In genomic region chr14:53126705-53127104, GRCh38 we compare ENCODE assay signal across 11 cellular contexts. TPM values are rescaled to one million over a fixed set of nuclear protein-coding genes. Genes with fewer than 3 reads are reported as not detected.
A peak's percentile ranks its signal among the peaks of the same experiment; 100 is the strongest.
DNase-seq lines count a peak whose midpoint lies in the region; ATAC-seq lines count a peak whose summit lies in the region.
"Had no signal": no experiment of that assay in that cellular context is flagged by ENCODE, and none has a peak within 500 bp of the region (broad histone marks: within the 10 kb centered on the region; RNA-seq: fewer than 3 reads in every experiment).

No MANE protein-coding gene starts in this region.

- ATAC-seq in GM21367 (IDR thresholded peaks at IDR 0.05; ENCODE audit: unreplicated experiment) (peak; percentile 54), left colon (no peak)
- ATAC-seq: Panc1 had no signal

- peaks cover 42 to 52% (median 49%) of the 10 kb centered on the region in 11 experiments for H3K9me3 ChIP-seq in BLaER1 treated with 17β-estradiol and CSF1 and Interleukin-3, amounts not matched to agents 10 nM and 100 nM (replicated peaks in 1 of 11)

- peak overlapping the region; percentile 42 to 77 (median 59); a peak in 20 of 22 replicates for H3K4me2 ChIP-seq in BLaER1 treated with 17β-estradiol and CSF1 and Interleukin-3, amounts not matched to agents 10 nM and 100 nM

- intact Hi-C loops in activated T-helper 1 cell treated with anti-CD3 and anti-CD28 coated beads, Interleukin-12 subunit alpha, Interleukin-12 subunit beta, Interleukin-2, Interleukin-4 antibody, amounts not matched to agents 30 ng/mL and 10 ng/mL and 1 ng/mL, durations not matched to agents 14 hours and 24 hours and 36 hours (cut with micrococcal nuclease): loop anchor here (1.0 to 2.0 kb wide), 2 partner anchors 17 to 20 kb away; no protein-coding TSS in a partner anchor
- intact Hi-C loops in left colon (cut with DNase I, micrococcal nuclease): no loop called here

- peak overlapping the region; percentile 72 for H3K27ac Mint-ChIP-seq in activated T-helper 1 cell treated with anti-CD3 and anti-CD28 coated beads, Interleukin-12 subunit alpha, Interleukin-12 subunit beta, Interleukin-2, Interleukin-4 antibody, amounts not matched to agents 30 ng/mL and 10 ng/mL and 1 ng/mL, durations not matched to agents 14 hours and 24 hours and 36 hours

- peak overlapping the region; percentile 48 to 72 (median 64); a peak in 21 of 22 replicates for H3K27ac ChIP-seq in BLaER1 treated with 17β-estradiol and CSF1 and Interleukin-3, amounts not matched to agents 10 nM and 100 nM

- H3K9me3 Mint-ChIP-seq in activated T-helper 1 cell treated with anti-CD3 and anti-CD28 coated beads, Interleukin-12 subunit alpha, Interleukin-12 subunit beta, Interleukin-2, Interleukin-4 antibody, amounts not matched to agents 30 ng/mL and 10 ng/mL and 1 ng/mL, durations not matched to agents 14 hours and 24 hours and 36 hours: no peaks in the 10 kb centered on the region

- peaks cover 6 to 35% (median 13%) of the 10 kb centered on the region in 10 experiments; a peak in 16 of 20 replicates for H3K4me1 ChIP-seq in BLaER1 treated with 17β-estradiol and CSF1 and Interleukin-3, amounts not matched to agents 10 nM and 100 nM

- H3K36me3 ChIP-seq in BLaER1 treated with 17β-estradiol and CSF1 and Interleukin-3, amounts not matched to agents 10 nM and 100 nM: peaks cover 6 to 32% (median 16%) of the 10 kb centered on the region in 11 experiments; a peak in 18 of 22 replicates

- peaks cover 0 to 7% (median 0%) of the 10 kb centered on the region in 11 experiments; a peak in 3 of 22 replicates for H4K20me1 ChIP-seq in BLaER1 treated with 17β-estradiol and CSF1 and Interleukin-3, amounts not matched to agents 10 nM and 100 nM

- peak overlapping the region; percentile 41 for H3K4me3 Mint-ChIP-seq in activated T-helper 1 cell treated with anti-CD3 and anti-CD28 coated beads, Interleukin-12 subunit alpha, Interleukin-12 subunit beta, Interleukin-2, Interleukin-4 antibody, amounts not matched to agents 30 ng/mL and 10 ng/mL and 1 ng/mL, durations not matched to agents 14 hours and 24 hours and 36 hours

- no peaks in the 10 kb centered on the region for H3K27me3 ChIP-seq in BLaER1 treated with 17β-estradiol and CSF1 and Interleukin-3, amounts not matched to agents 10 nM and 100 nM

- peaks cover 30% of the 10 kb centered on the region for H3K4me1 Mint-ChIP-seq in activated T-helper 1 cell treated with anti-CD3 and anti-CD28 coated beads, Interleukin-12 subunit alpha, Interleukin-12 subunit beta, Interleukin-2, Interleukin-4 antibody, amounts not matched to agents 30 ng/mL and 10 ng/mL and 1 ng/mL, durations not matched to agents 14 hours and 24 hours and 36 hours (ENCODE audit: low read depth)

- peak overlapping the region in 10 of 11 experiments; percentile 38 to 69 (median 46); a peak in 15 of 22 replicates for H3K9ac ChIP-seq in BLaER1 treated with 17β-estradiol and CSF1 and Interleukin-3, amounts not matched to agents 10 nM and 100 nM

- H3K36me3 Mint-ChIP-seq in activated T-helper 1 cell treated with anti-CD3 and anti-CD28 coated beads, Interleukin-12 subunit alpha, Interleukin-12 subunit beta, Interleukin-2, Interleukin-4 antibody, amounts not matched to agents 30 ng/mL and 10 ng/mL and 1 ng/mL, durations not matched to agents 14 hours and 24 hours and 36 hours (ENCODE audit: low read depth): peaks cover 23% of the 10 kb centered on the region

- peak overlapping the region in 3 of 10 experiments; percentile 5 to 34 (median 11); a peak in 2 of 20 replicates for H3K4me3 ChIP-seq in BLaER1 treated with 17β-estradiol and CSF1 and Interleukin-3, amounts not matched to agents 10 nM and 100 nM

- no peaks in the 10 kb centered on the region for H3K27me3 Mint-ChIP-seq in activated T-helper 1 cell treated with anti-CD3 and anti-CD28 coated beads, Interleukin-12 subunit alpha, Interleukin-12 subunit beta, Interleukin-2, Interleukin-4 antibody, amounts not matched to agents 30 ng/mL and 10 ng/mL and 1 ng/mL, durations not matched to agents 14 hours and 24 hours and 36 hours (ENCODE audit: insufficient read depth)

- no peak for DNase-seq in activated T-helper 1 cell treated with anti-CD3 and anti-CD28 coated beads, Interleukin-12 subunit alpha, Interleukin-12 subunit beta, Interleukin-2, Interleukin-4 antibody, amounts not matched to agents 30 ng/mL and 10 ng/mL and 1 ng/mL, durations not matched to agents 14 hours and 24 hours and 36 hours (ENCODE audit: low spot score)
- DNase-seq in myocyte (ENCODE audit: low read depth) (peak; percentile 46), mesenteric fat pad (ENCODE audit: low spot score) (no peak), NCI-H187 (lab: John Stamatoyannopoulos, UW) (no peak), left colon (no peak), DMS53 treated with DMSO at 0.1 percent for 48 hours (lab: John Stamatoyannopoulos, UW; ENCODE audit: unreplicated experiment) (no peak)
- DNase-seq: cerebellar nuclear complex, DND-41 had no signal

RNA-seq across cellular contexts. Expression of gene DDHD1, which starts 26.4 kb away (rescaled TPM):
- 85.5 and 93.1 TPM in 2 replicates for total RNA-seq in activated T-helper 1 cell treated with anti-CD3 and anti-CD28 coated beads, Interleukin-12 subunit alpha, Interleukin-12 subunit beta, Interleukin-2, Interleukin-4 antibody, amounts not matched to agents 30 ng/mL and 10 ng/mL and 1 ng/mL, durations not matched to agents 14 hours and 24 hours and 36 hours
- total RNA-seq in myocyte (13.4 and 19.9 TPM in 2 replicates), mesenteric fat pad (21.3 TPM), left colon (10 to 100 TPM in 1 of 2 donors, 1 to 10 TPM in 1; 9.0 to 10.1 TPM)
- 5.2 TPM for polyA plus RNA-seq in myocyte (2012)
